ENCODE assay signal across 9 cellular contexts in genomic region chr20:63498950-63499332, GRCh38. TPM values are rescaled to one million over a fixed set of nuclear protein-coding genes. Genes with fewer than 3 reads are reported as not detected.
DNase-seq lines count a peak whose midpoint lies in the region; ATAC-seq, FAIRE-seq and TF ChIP-seq lines count a peak whose summit lies in the region.
"Had no signal": no experiment of that assay in that cellular context is flagged by ENCODE, and none has a peak within 500 bp of the region (broad histone marks: within the 10 kb centered on the region; RNA-seq: fewer than 3 reads in every experiment).

Gene EEF1A2 (minus strand): TSS chr20:63499083. CDS start chr20:63497763, 1,320 bp downstream.

- POLR2A ChIA-PET in A549 (lab: Yijun Ruan, JAX) (interaction anchor here (2.1 kb wide), 1 partner anchor 22 kb away, joined by 13 read pairs; the partner anchor contains the start of gene PPDPF), H1 (lab: Charles Lee; ENCODE audit: partially characterized antibody) (no interaction called here)

- no peak within 1 kb of the TSS; the same call in 1 of the 2 replicates for H2BK5ac ChIP-seq in H1 (ENCODE audit: low read depth, low read length)

- no CpG with 5 or more reads among the region's 58 CpGs for WGBS in A549 (ENCODE audit: missing lambda C conversion rate)
- no CpG with 5 or more reads among the region's 58 CpGs for WGBS in H1 (ENCODE audit: extremely low coverage in 1 of 2, insufficient coverage in 1 of 2, insufficient read length in 1 of 2, insufficient replicate concordance in 2 of 2, low coverage in 1 of 2, low lambda C conversion rate in 2 of 2, missing lambda C conversion rate in 1 of 2), 2 experiments

- H3K4ac ChIP-seq in H1 (replicated peaks; ENCODE audit: insufficient read length, low read depth, low read length), result peak within 1 kb of the TSS; percentile 38

- H3K9me3 ChIP-seq in A549 (no peaks in the 10 kb centered on the region), H1 (ENCODE audit: insufficient read depth in 2 of 2, low read depth in 1 of 2, low read length in 1 of 2) (no peaks in the 10 kb centered on the region)

- TF ChIP-seq CTCF in A549 (IDR thresholded peaks at IDR 0.05) (peak; percentile 19; the same call in 1 of the 3 replicates), GM20000 (IDR thresholded peaks at IDR 0.05; ENCODE audit: extremely low read depth, missing control alignments) (peak; percentile 22), H1 (IDR thresholded peaks at IDR 0.05; ENCODE audit: control extremely low read depth in 1 of 3, insufficient read depth in 1 of 3, low read depth in 1 of 3, low read length in 3 of 3) (no peak)

- H3K4me3 Mint-ChIP-seq in natural killer cell treated with Interleukin-12 subunit alpha and Interleukin-12 subunit beta and Interleukin-15 and Interleukin-18, amount 100 ng/mL, for 72 hours, result no peak within 1 kb of the TSS

- no peak within 1 kb of the TSS for H3K56ac ChIP-seq in H1 (replicated peaks; ENCODE audit: insufficient read length, low read depth, low read length)

- H3K4me3 ChIP-seq in A549 (peak within 1 kb of the TSS; percentile 99), H1 (ENCODE audit: extremely low read depth in 1 of 4, insufficient read depth in 2 of 4, low read depth in 3 of 4, low read length in 4 of 4) (peak within 1 kb of the TSS; percentile 32 to 66 (median 36))

- no peak within 1 kb of the TSS for H3K14ac ChIP-seq in H1 (ENCODE audit: insufficient read length)

- no peaks in the 10 kb centered on the region for H3K4me1 Mint-ChIP-seq in natural killer cell treated with Interleukin-12 subunit alpha and Interleukin-12 subunit beta and Interleukin-15 and Interleukin-18, amount 100 ng/mL, for 72 hours (ENCODE audit: low read depth in 2 of 2)

- H4K8ac ChIP-seq in H1 (ENCODE audit: extremely low read depth, insufficient read depth, low read length), result peak within 1 kb of the TSS; percentile 47

- peaks cover 3% of the 10 kb centered on the region; the same call in 1 of the 2 replicates for H3K23me2 ChIP-seq in H1 (ENCODE audit: low read depth, low read length)

- H3K27ac Mint-ChIP-seq in natural killer cell treated with Interleukin-12 subunit alpha and Interleukin-12 subunit beta and Interleukin-15 and Interleukin-18, amount 100 ng/mL, for 72 hours, result no peak within 1 kb of the TSS

- H3K4me2 ChIP-seq in A549, result peak within 1 kb of the TSS; percentile 100
- peak within 1 kb of the TSS; percentile 60 to 80 for H3K4me2 ChIP-seq in H1 (ENCODE audit: insufficient read depth in 1 of 2, low read depth in 2 of 2, low read length in 2 of 2)

- H2BK120ac ChIP-seq in H1 (replicated peaks; ENCODE audit: low read depth, low read length), result no peak within 1 kb of the TSS

- H3K9ac ChIP-seq in H1 (replicated peaks in 1 of 4; ENCODE audit: extremely low read depth in 1 of 4, low read depth in 3 of 4, low read length in 3 of 4), result no peak within 1 kb of the TSS

- peaks cover 11 to 42% (median 35%) of the 10 kb centered on the region in 4 experiments for H3K27me3 ChIP-seq in H1 (replicated peaks in 1 of 4; ENCODE audit: control insufficient read depth in 3 of 4, extremely low read depth in 1 of 4, insufficient read depth in 3 of 4, low read length in 3 of 4)

- H3K27me3 Mint-ChIP-seq in natural killer cell treated with Interleukin-12 subunit alpha and Interleukin-12 subunit beta and Interleukin-15 and Interleukin-18, amount 100 ng/mL, for 72 hours, result peaks cover 0 to 3% of the 10 kb centered on the region in 2 donors

- H3K36me3 ChIP-seq in H1 (ENCODE audit: control insufficient read depth in 2 of 4, insufficient read depth in 4 of 4, low read length in 3 of 4), result no peaks in the 10 kb centered on the region; a peak in 1 of 8 replicates

- no peak within 1 kb of the TSS for H2AK5ac ChIP-seq in H1 (ENCODE audit: low read depth, low read length)

- H2BK15ac ChIP-seq in H1 (ENCODE audit: low read length), result no peak within 1 kb of the TSS

- no peak within 1 kb of the TSS for H2BK12ac ChIP-seq in H1 (ENCODE audit: low read depth, low read length)

- H2AFZ ChIP-seq in H1 (ENCODE audit: low read length), result no peak within 1 kb of the TSS

- H3K9me3 Mint-ChIP-seq in natural killer cell treated with Interleukin-12 subunit alpha and Interleukin-12 subunit beta and Interleukin-15 and Interleukin-18, amount 100 ng/mL, for 72 hours, result no peaks in the 10 kb centered on the region

- ATAC-seq in A549, result 0 out of 6 replicates have a peak, but pooled peaks of 1 of the 2 experiments have one; percentile 22
- ATAC-seq in natural killer cell treated with Interleukin-12 subunit alpha and Interleukin-12 subunit beta and Interleukin-15 and Interleukin-18, amount 100 ng/mL, for 72 hours, result peak; percentile 14 to 62
- ATAC-seq in GM18498 (IDR thresholded peaks at IDR 0.05; ENCODE audit: unreplicated experiment), result no peak

- H2BK20ac ChIP-seq in H1 (ENCODE audit: low read length), result no peak within 1 kb of the TSS

- H4K91ac ChIP-seq in H1 (replicated peaks; ENCODE audit: insufficient read length, low read length), result peak within 1 kb of the TSS; percentile 54

- DNase-seq in A549 (ENCODE audit: low read depth in 1 of 2, low spot score in 1 of 2), result peak in 1 of 2 experiments; percentile 68
- peak; percentile 76 for DNase-seq in GM20000 (ENCODE audit: low spot score)
- DNase-seq in T-helper 9 cell, result peak; percentile 53
- peak in 1 of 2 experiments; percentile 50 for DNase-seq in H1 (ENCODE audit: low read depth in 1 of 2, low spot score in 2 of 2)
- no peak for DNase-seq in natural killer cell treated with Interleukin-12 subunit alpha and Interleukin-12 subunit beta and Interleukin-15 and Interleukin-18, amount 100 ng/mL, for 72 hours (ENCODE audit: low spot score)
- no peak for DNase-seq in UCSD-AML1 (lab: John Stamatoyannopoulos, UW; ENCODE audit: unreplicated experiment)
- DNase-seq in NCI-H526 treated with DMSO at 0.1 percent for 48 hours (lab: John Stamatoyannopoulos, UW), result no peak

- no peaks in the 10 kb centered on the region for H3K79me1 ChIP-seq in H1 (ENCODE audit: low read depth, low read length)

- H3K4me1 ChIP-seq in A549, result peaks cover 27% of the 10 kb centered on the region
- H3K4me1 ChIP-seq in H1 (replicated peaks in 1 of 4; ENCODE audit: control insufficient read depth in 3 of 4, insufficient read depth in 4 of 4, low read length in 3 of 4), result peaks cover 0 to 32% (median 21%) of the 10 kb centered on the region in 4 experiments; a peak in 6 of 7 replicates

- TF ChIP-seq RAD21 in A549 (conservative IDR thresholded peaks at IDR 0.05 in 1 of 2, IDR thresholded peaks at IDR 0.05 in 1 of 2) (no peak), H1 (IDR thresholded peaks at IDR 0.05 in 1 of 2, conservative IDR thresholded peaks at IDR 0.05 in 1 of 2; ENCODE audit: low read depth in 2 of 2, low read length in 2 of 2) (no peak)

- H4K20me1 ChIP-seq in H1 (replicated peaks in 1 of 2; ENCODE audit: control insufficient read depth in 1 of 2, insufficient read depth in 2 of 2, low read length in 2 of 2), result peaks cover 0 to 4% of the 10 kb centered on the region in 2 experiments

- H3K23ac ChIP-seq in H1 (ENCODE audit: insufficient read length), result no peak within 1 kb of the TSS

- TF ChIP-seq POLR2A in A549 (IDR thresholded peaks at IDR 0.05; ENCODE audit: low read length) (no peak), H1 (IDR thresholded peaks at IDR 0.05; ENCODE audit: control extremely low read depth in 1 of 2, low read depth in 2 of 2, low read length in 2 of 2) (no peak)

- peak within 1 kb of the TSS; percentile 32 for H3K18ac ChIP-seq in H1 (ENCODE audit: extremely low read depth, low read length)

- H4K5ac ChIP-seq in H1 (ENCODE audit: insufficient read length, low read depth, low read length), result no peak within 1 kb of the TSS

- H3K27ac ChIP-seq in A549 (peak within 1 kb of the TSS; percentile 92 to 96), H1 (ENCODE audit: low read depth, low read length) (no peak within 1 kb of the TSS)

- no peaks in the 10 kb centered on the region for H3K36me3 Mint-ChIP-seq in natural killer cell treated with Interleukin-12 subunit alpha and Interleukin-12 subunit beta and Interleukin-15 and Interleukin-18, amount 100 ng/mL, for 72 hours

- CTCF ChIA-PET in A549 (lab: Yijun Ruan, JAX) (interaction anchor here (3.6 kb wide), 1 partner anchor 22 kb away, joined by 75 read pairs; the partner anchor contains the start of gene PPDPF), H1 (lab: Charles Lee; ENCODE audit: partially characterized antibody) (no interaction called here)

- H3K79me2 ChIP-seq in H1 (ENCODE audit: control insufficient read depth in 1 of 2, insufficient read depth in 2 of 2, low read length in 2 of 2), result no peaks in the 10 kb centered on the region

- TF ChIP-seq EP300 in A549 (IDR thresholded peaks at IDR 0.05), result no peak
- TF ChIP-seq EP300 in H1 (IDR thresholded peaks at IDR 0.05; ENCODE audit: borderline replicate concordance in 1 of 2, low read depth in 2 of 2, low read length in 2 of 2), result no peak

- FAIRE-seq in A549 (lab: Jason Lieb, UNC) (no peak), H1 (lab: Jason Lieb, UNC) (no peak)
- FAIRE-seq: colon had no signal

TF ChIP-seq in A549, 52 proteins besides CTCF, POLR2A, EP300 and RAD21:
- TF ChIP-seq BHLHE40 (IDR thresholded peaks at IDR 0.05; ENCODE audit: low read depth, low read length), result no peak
- peak in 1 of 2 experiments; percentile 25; a peak in 1 of 5 replicates for TF ChIP-seq JUN (IDR thresholded peaks at IDR 0.05)

TF ChIP-seq in H1, 55 proteins besides CTCF, POLR2A, EP300 and RAD21:
- TF ChIP-seq TAF1 (IDR thresholded peaks at IDR 0.05; ENCODE audit: low read depth, low read length) (0 out of 2 replicates have a peak, but pooled peaks have one; percentile 16), BACH1 (IDR thresholded peaks at IDR 0.05; ENCODE audit: low read length) (peak; percentile 10; the same call in 1 of the 2 replicates), NRF1 (IDR thresholded peaks at IDR 0.05; ENCODE audit: low read depth, low read length) (no peak)

RNA-seq across cellular contexts. Expression of gene EEF1A2, which starts in this region (rescaled TPM):
- polyA plus RNA-seq in A549 (2011; rRNA removed) (16.3 and 17.4 TPM in 2 replicates), A549 (2017; fragmentation: RNase III; extraction: RNeasy Plus Mini Kit Qiagen cat#74134 plus additional on column Dnase treatment) (128 to 141 TPM (median 129 TPM) in 3 replicates), H1 (2011; rRNA removed) (7.4 and 17.5 TPM in 2 replicates)
- 34.8 and 42.6 TPM in 2 replicates for polyA plus RNA-seq in A549 (2012; cell fraction: cytosol; rRNA removed)
- polyA plus RNA-seq in A549 (2012; cell fraction: nucleus; rRNA removed), result 54.0 and 82.0 TPM in 2 replicates
- polyA minus RNA-seq in A549 (2011; rRNA and poly(A)+ RNA removed), result 17.8 and 30.8 TPM in 2 replicates
- total RNA-seq in H1 (2021; fragmentation: NEBNext Ultra II Directional; extraction: Animal tissue kit (Norgen Biotek cat#: 25700)), result 25.8 and 27.9 TPM in 2 replicates
- polyA plus RNA-seq in H1 (2011; cell fraction: cytosol; rRNA removed), result 15.5 TPM
- polyA plus RNA-seq in H1 (2011; cell fraction: nucleus; rRNA removed), result 33.5 TPM
- 25.2 to 45.3 TPM (median 39.3 TPM) in 4 replicates for polyA plus RNA-seq in H1 (2012, experiment 1 of 2)
- polyA plus RNA-seq in H1 (2012, experiment 2 of 2), result 22.6 TPM
- polyA plus RNA-seq in H1 (2013, experiment 1 of 2), result 26.8 TPM
- 25.5 TPM for polyA plus RNA-seq in H1 (2013, experiment 2 of 2)
- 6.0 and 11.9 TPM in 2 replicates for polyA minus RNA-seq in H1 (2011; rRNA and poly(A)+ RNA removed)
- polyA minus RNA-seq in H1 (2011; cell fraction: cytosol; rRNA and poly(A)+ RNA removed), result 20.6 TPM
- polyA minus RNA-seq in H1 (2011; cell fraction: nucleus; rRNA and poly(A)+ RNA removed), result 13.6 TPM
- 1 to 10 TPM; 3.1 to 6.1 TPM for total RNA-seq in natural killer cell treated with Interleukin-12 subunit alpha and Interleukin-12 subunit beta and Interleukin-15 and Interleukin-18, amount 100 ng/mL, for 72 hours

Comparison
In these comparisons a context has a peak if more than half of its experiments do, and no peak if none do; other contexts are left out.
1. DNase-seq: peak in GM20000 (single experiment) and T-helper 9 cell (single experiment); none in natural killer cell treated with Interleukin-12 subunit alpha and Interleukin-12 subunit beta and Interleukin-15 and Interleukin-18, amount 100 ng/mL, for 72 hours (single experiment), UCSD-AML1 (single experiment) and NCI-H526 treated with DMSO at 0.1 percent for 48 hours (single experiment).
2. CTCF ChIP-seq: peak in A549 (single experiment) and GM20000 (single experiment); none in H1 (0 of 3).
3. Of the 18 proteins assayed by ChIP-seq in both H1 and A549: peak only in H1: none; only in A549: CTCF; in both: none; in neither: 16; mixed calls (peak in some experiments, not most) for 1.